ENCODE assay signal across 20 cellular contexts in the genomic region with DNA sequence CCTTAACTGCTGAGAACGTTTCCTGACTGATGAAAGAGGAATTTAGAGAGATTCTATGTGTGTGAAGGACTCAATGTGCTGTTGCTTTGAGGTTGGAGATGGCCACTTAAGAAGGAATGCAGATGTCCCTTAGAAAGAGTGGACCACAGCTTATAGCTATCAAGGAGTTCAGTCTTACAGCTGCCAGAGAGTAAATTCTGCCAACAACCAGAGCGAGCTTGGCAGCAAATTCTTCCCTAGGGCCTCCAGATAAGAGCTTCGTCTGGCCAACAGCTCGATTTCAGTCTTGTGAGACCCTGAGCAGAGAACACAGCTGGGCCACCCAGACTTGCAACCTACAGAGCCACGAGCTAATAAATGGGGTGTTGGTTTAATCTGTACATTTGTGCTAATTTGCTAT. TPM values are rescaled to one million over a fixed set of nuclear protein-coding genes. Genes with fewer than 3 reads are reported as not detected.
DNase-seq lines count a peak whose midpoint lies in the region; ATAC-seq, FAIRE-seq and TF ChIP-seq lines count a peak whose summit lies in the region.
"Had no signal": no experiment of that assay in that cellular context is flagged by ENCODE, and none has a peak within 500 bp of the region (broad histone marks: within the 10 kb centered on the region; RNA-seq: fewer than 3 reads in every experiment).

No MANE protein-coding gene starts in this region.

- BruUV-seq in IMR-90 (replicated peaks; lab: Mats Ljungman, UMichigan), result no TSS peak

- CTCF ChIA-PET in A549 (lab: Yijun Ruan, JAX), result interaction anchor here (0.8 to 3.3 kb wide), 16 partner anchors 8 to 409 kb away, joined by 3 to 14 read pairs (median 4); no protein-coding TSS in a partner anchor
- CTCF ChIA-PET in IMR-90 (lab: Yijun Ruan, JAX), result interaction anchor here (1.1 to 1.3 kb wide), 2 partner anchors 12 to 408 kb away, joined by 3 to 6 read pairs; no protein-coding TSS in a partner anchor
- CTCF ChIA-PET in naive thymus-derived CD4-positive, alpha-beta T cell (lab: Charles Lee), result no interaction called here

- TF ChIP-seq POLR2A in A549 (IDR thresholded peaks at IDR 0.05; ENCODE audit: low read length) (no peak), IMR-90 (IDR thresholded peaks at IDR 0.05; ENCODE audit: low read depth, low read length) (no peak)

- H3K4me3 ChIP-seq in A549, result no peak overlapping the region
- H3K4me3 ChIP-seq in IMR-90 (ENCODE audit: insufficient read depth, low read depth, low read length), result no peak overlapping the region
- no peak overlapping the region for H3K4me3 ChIP-seq in fibroblast of the aortic adventitia (ENCODE audit: low read depth, low read length)
- no peak overlapping the region for H3K4me3 ChIP-seq in right cardiac atrium (ENCODE audit: low read length)
- no peak overlapping the region for H3K4me3 ChIP-seq in naive thymus-derived CD4-positive, alpha-beta T cell (ENCODE audit: low read length)
- H3K4me3 ChIP-seq: BLaER1, GM23248, SK-N-MC had no signal

- H3K36me3 Mint-ChIP-seq in naive thymus-derived CD4-positive, alpha-beta T cell, result no peaks in the 10 kb centered on the region

- H2BK20ac ChIP-seq in IMR-90 (ENCODE audit: low read depth, low read length), result no peak overlapping the region

- intact Hi-C loops in IMR-90 (cut with micrococcal nuclease) (no loop called here), right cardiac atrium (cut with DNase I) (no loop called here)
- intact Hi-C loops in naive thymus-derived CD4-positive, alpha-beta T cell (cut with micrococcal nuclease), result loop anchor here in 1 of 2 donors (1.0 kb wide), 1 partner anchor 409 kb away; no protein-coding TSS in a partner anchor

- H3K4me1 Mint-ChIP-seq in naive thymus-derived CD4-positive, alpha-beta T cell, result no peaks in the 10 kb centered on the region

- TF ChIP-seq CTCF in A549 (IDR thresholded peaks at IDR 0.05), result no peak
- TF ChIP-seq CTCF in IMR-90 (conservative IDR thresholded peaks at IDR 0.05; ENCODE audit: low read depth, low read length), result no peak
- no peak for TF ChIP-seq CTCF in fibroblast of the aortic adventitia (IDR thresholded peaks at IDR 0.05; ENCODE audit: insufficient read depth, low read length)

- H3K4me1 ChIP-seq in A549, result peaks cover 79% of the 10 kb centered on the region
- no peaks in the 10 kb centered on the region for H3K4me1 ChIP-seq in IMR-90 (ENCODE audit: control insufficient read depth, insufficient read depth, low read length)
- peaks cover 8% of the 10 kb centered on the region for H3K4me1 ChIP-seq in right cardiac atrium (ENCODE audit: control insufficient read depth, insufficient read depth, low read length)
- H3K4me1 ChIP-seq in naive thymus-derived CD4-positive, alpha-beta T cell (ENCODE audit: control insufficient read depth in 2 of 2, insufficient read depth in 2 of 2, low read length in 2 of 2), result no peaks in the 10 kb centered on the region
- H3K4me1 ChIP-seq: BLaER1 had no signal

- ATAC-seq in A549 (no peak), IMR-90 (ENCODE audit: low read depth) (no peak), right cardiac atrium (peak; percentile 78 to 81)
- no peak for ATAC-seq in naive thymus-derived CD4-positive, alpha-beta T cell

- no peak overlapping the region for H3K18ac ChIP-seq in IMR-90 (ENCODE audit: low read depth, low read length)

- no peak overlapping the region for H3K27ac Mint-ChIP-seq in naive thymus-derived CD4-positive, alpha-beta T cell
- H3K27ac Mint-ChIP-seq: CD4-positive, alpha-beta T cell had no signal

- FAIRE-seq in A549 (lab: Jason Lieb, UNC), result peak; percentile 13
- FAIRE-seq: GM12891 had no signal

- no peak overlapping the region for H4K5ac ChIP-seq in IMR-90 (ENCODE audit: low read depth, low read length)

- no peak for TF ChIP-seq EP300 in A549 (IDR thresholded peaks at IDR 0.05)

- H2BK15ac ChIP-seq in IMR-90 (ENCODE audit: low read depth, low read length), result no peak overlapping the region

- H4K8ac ChIP-seq in IMR-90 (ENCODE audit: low read depth in 2 of 2, low read length in 2 of 2), result peak overlapping the region in 1 of 2 experiments; percentile 19; a peak in 1 of 4 replicates

- in situ Hi-C loops in IMR-90 (cut with MboI; ENCODE audit: low sequenced_read_pairs), result no loop called here

- H3K4me2 ChIP-seq in A549 (no peak overlapping the region), IMR-90 (ENCODE audit: low read depth, low read length) (no peak overlapping the region)
- H3K4me2 ChIP-seq: BLaER1 had no signal

- peaks cover 0 to 3% (median 0%) of the 10 kb centered on the region in 11 donors for H3K9me3 Mint-ChIP-seq in naive thymus-derived CD4-positive, alpha-beta T cell
- H3K9me3 Mint-ChIP-seq: CD4-positive, alpha-beta T cell had no signal

- H3K23ac ChIP-seq in IMR-90 (ENCODE audit: low read depth, low read length), result no peak overlapping the region

- H3K9ac ChIP-seq in IMR-90 (ENCODE audit: low read depth, low read length), result no peak overlapping the region
- H3K9ac ChIP-seq: BLaER1, GM23248 had no signal

- no peaks in the 10 kb centered on the region for H3K36me3 ChIP-seq in IMR-90 (ENCODE audit: control insufficient read depth, insufficient read depth, low read length)
- no peaks in the 10 kb centered on the region for H3K36me3 ChIP-seq in naive thymus-derived CD4-positive, alpha-beta T cell (ENCODE audit: control insufficient read depth in 2 of 3, insufficient read depth in 3 of 3, low read length in 3 of 3)
- H3K36me3 ChIP-seq: BLaER1 had no signal

- 78% methylated on average over 5 of the region's 5 CpGs for WGBS in A549 (ENCODE audit: missing lambda C conversion rate)
- WGBS in IMR-90 (ENCODE audit: extremely low coverage in 2 of 2, insufficient read length in 1 of 2), 2 experiments, result 20% methylated on average over 1 of the region's 5 CpGs; no CpG with 5 or more reads in 1 of the 2 experiments
- WGBS in right cardiac atrium, result 21% methylated on average over 5 of the region's 5 CpGs

- H3K27me3 ChIP-seq in IMR-90 (ENCODE audit: control insufficient read depth, insufficient read depth, low read length) (no peaks in the 10 kb centered on the region), right cardiac atrium (ENCODE audit: control insufficient read depth, insufficient read depth) (no peaks in the 10 kb centered on the region)
- H3K27me3 ChIP-seq in naive thymus-derived CD4-positive, alpha-beta T cell (ENCODE audit: control insufficient read depth in 2 of 2, insufficient read depth in 2 of 2, low read length in 2 of 2), result peaks cover 0 to 3% of the 10 kb centered on the region in 2 donors

- no peaks in the 10 kb centered on the region for H3K9me1 ChIP-seq in IMR-90 (ENCODE audit: insufficient read depth, low read length)

- H3K27ac ChIP-seq in A549 (peak overlapping the region; percentile 67 to 82; a peak in 5 of 6 replicates), IMR-90 (ENCODE audit: insufficient read depth, low read length) (no peak overlapping the region), right cardiac atrium (ENCODE audit: low read length) (no peak overlapping the region)
- H3K27ac ChIP-seq in naive thymus-derived CD4-positive, alpha-beta T cell (ENCODE audit: low read depth, low read length), result no peak overlapping the region
- H3K27ac ChIP-seq: BLaER1, GM23248, HL-60, SK-N-MC had no signal

- no peak for DNase-seq in A549 (ENCODE audit: low read depth in 1 of 2, low spot score in 1 of 2)
- DNase-seq in IMR-90, result no peak
- DNase-seq in fibroblast of the aortic adventitia (ENCODE audit: low read depth), result peak; percentile 83
- DNase-seq in right cardiac atrium, result peak; percentile 35 to 73 (median 54)
- no peak for DNase-seq in activated CD8-positive, alpha-beta memory T cell treated with anti-CD3 and anti-CD28 coated beads, Interleukin-2, amount 50 U/mL, for 4 hours
- DNase-seq in NCI-H2227 treated with DMSO at 0.1 percent for 48 hours (lab: John Stamatoyannopoulos, UW), result no peak
- no peak for DNase-seq in SK-N-DZ (ENCODE audit: low spot score)
- DNase-seq in naive thymus-derived CD4-positive, alpha-beta T cell, result no peak
- DNase-seq: CD4-positive, alpha-beta T cell; COR-L47; DND-41; MM.1S; NCI-H1048; NCI-H1417 treated with DMSO at 0.1 percent for 48 hours; NCI-H187 had no signal

- H3K9me3 ChIP-seq in A549, result no peaks in the 10 kb centered on the region
- no peaks in the 10 kb centered on the region for H3K9me3 ChIP-seq in IMR-90 (ENCODE audit: control insufficient read depth, insufficient read depth, low read length)
- H3K9me3 ChIP-seq in right cardiac atrium (ENCODE audit: control insufficient read depth, low read length), result no peaks in the 10 kb centered on the region
- H3K9me3 ChIP-seq in naive thymus-derived CD4-positive, alpha-beta T cell (ENCODE audit: control insufficient read depth in 2 of 3, low read length in 3 of 3), result no peaks in the 10 kb centered on the region
- H3K9me3 ChIP-seq: BLaER1 had no signal

- no peak overlapping the region for H3K4me3 Mint-ChIP-seq in naive thymus-derived CD4-positive, alpha-beta T cell
- H3K4me3 Mint-ChIP-seq: CD4-positive, alpha-beta T cell had no signal

- POLR2A ChIA-PET in A549 (lab: Yijun Ruan, JAX) (no interaction called here), IMR-90 (lab: Charles Lee; ENCODE audit: unreplicated experiment) (no interaction called here)
- POLR2A ChIA-PET in naive thymus-derived CD4-positive, alpha-beta T cell (lab: Charles Lee), result no interaction called here

- no peak overlapping the region for H2AK9ac ChIP-seq in IMR-90 (replicated peaks; ENCODE audit: low read depth, low read length, poor library complexity)

- no peak overlapping the region for H4K91ac ChIP-seq in IMR-90 (ENCODE audit: insufficient read depth, low read depth, low read length)

- H2BK120ac ChIP-seq in IMR-90 (ENCODE audit: low read depth, low read length), result no peak overlapping the region

- dilution Hi-C loops in IMR-90 (cut with HindIII; ENCODE audit: low sequenced_read_pairs, unreplicated experiment), result no loop called here

- peak overlapping the region; percentile 51; the same call in 1 of the 2 replicates for H2AK5ac ChIP-seq in IMR-90 (ENCODE audit: low read depth, low read length)

- H3K4ac ChIP-seq in IMR-90 (ENCODE audit: low read depth, low read length), result no peak overlapping the region

- TF ChIP-seq RAD21 in A549 (conservative IDR thresholded peaks at IDR 0.05 in 1 of 2, IDR thresholded peaks at IDR 0.05 in 1 of 2), result no peak
- TF ChIP-seq RAD21 in IMR-90 (IDR thresholded peaks at IDR 0.05; ENCODE audit: low read length), result no peak

- H3K56ac ChIP-seq in IMR-90 (ENCODE audit: extremely low read depth, insufficient read depth, low read length), result no peak overlapping the region

- peaks cover 4 to 24% of the 10 kb centered on the region in 2 experiments; a peak in 3 of 4 replicates for H3K79me1 ChIP-seq in IMR-90 (ENCODE audit: low read depth in 1 of 2, low read length in 2 of 2)

- peak overlapping the region; percentile 18; the same call in 1 of the 2 replicates for H3K14ac ChIP-seq in IMR-90 (replicated peaks; ENCODE audit: low read depth, low read length)

- no peaks in the 10 kb centered on the region for H3K27me3 Mint-ChIP-seq in naive thymus-derived CD4-positive, alpha-beta T cell
- H3K27me3 Mint-ChIP-seq: CD4-positive, alpha-beta T cell had no signal

- H2BK5ac ChIP-seq in IMR-90 (ENCODE audit: low read depth, low read length, poor library complexity, severe bottlenecking), result peak overlapping the region; percentile 26

- no peaks in the 10 kb centered on the region for H4K20me1 ChIP-seq in IMR-90 (ENCODE audit: insufficient read depth, low read length)

- no peak overlapping the region for H2AFZ ChIP-seq in IMR-90 (replicated peaks; ENCODE audit: low read length, poor library complexity)
- H2AFZ ChIP-seq: GM23248 had no signal

RNA-seq across cellular contexts. Expression of gene MID1, which starts 21.8 kb away (rescaled TPM):
- polyA plus RNA-seq in A549 (2011; rRNA removed), result 106 and 113 TPM in 2 replicates
- 54.5 and 56.8 TPM in 2 replicates for polyA plus RNA-seq in A549 (2012; cell fraction: cytosol; rRNA removed)
- polyA plus RNA-seq in A549 (2012; cell fraction: nucleus; rRNA removed), result 106 and 115 TPM in 2 replicates
- 58.3 to 59.8 TPM (median 59.5 TPM) in 3 replicates for polyA plus RNA-seq in A549 (2017; fragmentation: RNase III; extraction: RNeasy Plus Mini Kit Qiagen cat#74134 plus additional on column Dnase treatment)
- 178 and 200 TPM in 2 replicates for polyA minus RNA-seq in A549 (2011; rRNA and poly(A)+ RNA removed)
- total RNA-seq in IMR-90 (2012; rRNA removed), result 63.0 and 106 TPM in 2 replicates
- 36.6 and 37.2 TPM in 2 replicates for polyA plus RNA-seq in IMR-90 (2012; rRNA removed)
- polyA plus RNA-seq in IMR-90 (2012; cell fraction: cytosol; rRNA removed), result 20.5 and 31.0 TPM in 2 replicates
- polyA plus RNA-seq in IMR-90 (2012; cell fraction: nucleus; rRNA removed; ENCODE audit: low replicate concordance), result 59.5 and 115 TPM in 2 replicates
- total RNA-seq in fibroblast of the aortic adventitia (ENCODE audit: low replicate concordance), result 18.0 and 20.4 TPM in 2 replicates
- total RNA-seq in right cardiac atrium, result 10 to 100 TPM; 20.1 to 39.9 (median 23.1) TPM
- polyA plus RNA-seq in right cardiac atrium, result 4.1 TPM
- polyA plus RNA-seq in SK-N-DZ (2014; cell fraction: cytosol; rRNA removed), result 0.92 and 1.9 TPM in 2 replicates
- 1.1 and 2.8 TPM in 2 replicates for polyA plus RNA-seq in SK-N-DZ (2014; cell fraction: nucleus; rRNA removed)
- under 1 TPM in 4 of 5 experiments, not detected in 1; 0.19 to 0.27 (median 0.23) TPM for total RNA-seq in naive thymus-derived CD4-positive, alpha-beta T cell
- polyA plus RNA-seq in naive thymus-derived CD4-positive, alpha-beta T cell, result under 1 TPM in 1 of 2 donors, not detected in 1; 0.12 TPM

Comparison
In these comparisons a context has a peak if more than half of its experiments do, and no peak if none do; other contexts are left out.
1. ATAC-seq: peak in right cardiac atrium (2 of 2); none in A549 (0 of 2), IMR-90 (single experiment) and naive thymus-derived CD4-positive, alpha-beta T cell (single experiment).
2. DNase-seq: peak in fibroblast of the aortic adventitia (single experiment) and right cardiac atrium (3 of 3); none in A549 (0 of 2), IMR-90 (single experiment), activated CD8-positive, alpha-beta memory T cell treated with anti-CD3 and anti-CD28 coated beads, Interleukin-2, amount 50 U/mL, for 4 hours (single experiment), NCI-H2227 treated with DMSO at 0.1 percent for 48 hours (single experiment), SK-N-DZ (single experiment) and naive thymus-derived CD4-positive, alpha-beta T cell (0 of 9).
3. H3K27ac ChIP-seq: peak in A549 (2 of 2); none in IMR-90 (single experiment), right cardiac atrium (single experiment) and naive thymus-derived CD4-positive, alpha-beta T cell (single experiment).
4. RNA of gene MID1, which starts 21.8 kb away (total RNA-seq): 63.0 to 106 TPM in IMR-90, 20.1 to 39.9 TPM in right cardiac atrium and 18.0 to 20.4 TPM in fibroblast of the aortic adventitia; 0.19 to 0.27 TPM in naive thymus-derived CD4-positive, alpha-beta T cell; every median in the first group is over 10 times any median in the second.